ENCODE assay signal across 8 cellular contexts in the genomic region with DNA sequence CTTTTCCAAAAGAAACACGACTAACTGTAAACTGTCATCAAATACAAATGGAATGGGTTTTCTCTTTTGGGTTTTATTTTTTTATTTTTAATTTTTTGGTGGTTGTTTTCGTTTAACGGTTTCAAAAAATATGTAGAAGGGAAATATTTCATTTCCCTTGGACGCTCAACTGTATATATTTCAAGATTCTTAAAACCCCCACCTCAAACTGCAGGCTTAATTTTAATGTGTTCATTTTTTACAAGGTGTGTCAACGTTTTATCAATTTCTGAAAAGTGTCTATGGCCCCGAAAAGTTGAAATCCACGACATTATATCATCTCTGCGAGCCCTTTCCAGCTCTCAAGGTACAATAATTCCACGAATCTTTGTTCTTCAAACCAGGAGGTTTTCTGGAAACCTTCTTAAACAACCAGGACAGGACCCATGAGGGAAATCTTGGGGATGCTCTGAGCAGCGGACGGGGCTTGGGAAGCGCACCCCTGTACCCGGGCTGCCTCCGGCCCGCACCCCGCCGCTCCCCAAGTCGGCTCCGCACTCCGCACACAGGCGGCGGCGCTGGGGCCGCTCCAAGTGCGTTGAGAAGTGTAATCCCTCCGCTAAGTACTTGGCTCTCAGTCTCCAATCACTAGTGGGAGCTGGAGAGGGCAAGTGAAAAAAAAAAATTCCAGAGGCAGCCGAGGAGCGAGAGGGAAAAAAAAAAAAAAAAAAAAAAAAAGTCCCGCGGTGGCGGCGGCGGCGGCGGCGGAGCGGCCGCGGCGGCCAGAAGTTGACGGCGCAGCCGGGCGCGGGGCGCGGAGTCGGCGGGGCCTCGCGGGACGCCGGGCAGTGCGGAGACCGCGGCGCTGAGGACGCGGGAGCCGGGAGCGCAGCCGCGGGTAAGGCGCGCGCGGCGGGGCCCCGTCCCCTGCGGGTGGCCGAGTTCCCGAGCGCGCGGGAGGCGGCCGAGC. TPM values are rescaled to one million over a fixed set of nuclear protein-coding genes. Genes with fewer than 3 reads are reported as not detected.
A peak's percentile ranks its signal among the peaks of the same experiment; 100 is the strongest.
DNase-seq lines count a peak whose midpoint lies in the region; ATAC-seq and TF ChIP-seq lines count a peak whose summit lies in the region.

BMPR1B (plus strand) TSS at position 764 of the 949 bp plus-strand sequence. CDS start 346,470 bp downstream, outside the sequence.

- peaks cover 9% of the 10 kb centered on the region for H3F3A ChIP-seq in neural progenitor cell (ENCODE audit: low read depth)

- no peaks in the 10 kb centered on the region for H3K79me2 ChIP-seq in neural progenitor cell (ENCODE audit: low read depth)

- no peak for TF ChIP-seq EP300 in gastroesophageal sphincter (IDR thresholded peaks at IDR 0.05)

- H3K27me3 ChIP-seq in H7 (ENCODE audit: control insufficient read depth, insufficient read depth, low read length) (peaks cover 44% of the 10 kb centered on the region), gastroesophageal sphincter (no peaks in the 10 kb centered on the region), neural progenitor cell (peaks cover 82% of the 10 kb centered on the region)

- H3K36me3 ChIP-seq in H7 (replicated peaks; ENCODE audit: control insufficient read depth, insufficient read depth, low read length) (no peaks in the 10 kb centered on the region), gastroesophageal sphincter (no peaks in the 10 kb centered on the region), neural progenitor cell (no peaks in the 10 kb centered on the region)

- H3K9me3 Mint-ChIP-seq in neural progenitor cell: no peaks in the 10 kb centered on the region

- H3K27ac ChIP-seq in gastroesophageal sphincter (peak within 1 kb of the TSS; percentile 72 to 94 (median 90)), neural progenitor cell (no peak within 1 kb of the TSS)

- DNase-seq in AG08395 (ENCODE audit: low spot score): peak; percentile 47
- DNase-seq in H7: peak; percentile 62
- peak; percentile 75 for DNase-seq in neural progenitor cell (ENCODE audit: low spot score)
- DNase-seq in pons (ENCODE audit: low spot score): no peak
- DNase-seq in NCI-H187 (lab: John Stamatoyannopoulos, UW): no peak

- H3K9me3 ChIP-seq in gastroesophageal sphincter: no peaks in the 10 kb centered on the region
- H3K9me3 ChIP-seq in neural progenitor cell (ENCODE audit: low read depth): no peaks in the 10 kb centered on the region

- peak within 1 kb of the TSS; percentile 96 for H2AFZ ChIP-seq in neural progenitor cell (replicated peaks)

- H3K36me3 Mint-ChIP-seq in neural progenitor cell: no peaks in the 10 kb centered on the region

- ATAC-seq in gastroesophageal sphincter (peak; percentile 68), HG02588 (IDR thresholded peaks at IDR 0.05; ENCODE audit: unreplicated experiment) (no peak)

- peak within 1 kb of the TSS; percentile 94 for H3K4me3 Mint-ChIP-seq in neural progenitor cell

- TF ChIP-seq POLR2A in gastroesophageal sphincter (IDR thresholded peaks at IDR 0.05): peak; percentile 31 to 34

- H3K4me1 ChIP-seq in gastroesophageal sphincter (peaks cover 0 to 53% (median 0%) of the 10 kb centered on the region in 3 donors), neural progenitor cell (no peaks in the 10 kb centered on the region)

- peak within 1 kb of the TSS; percentile 86 for H3K4me2 ChIP-seq in neural progenitor cell

- H3K27ac Mint-ChIP-seq in neural progenitor cell: peak within 1 kb of the TSS; percentile 81

- H4K20me1 ChIP-seq in neural progenitor cell (ENCODE audit: low read depth): no peaks in the 10 kb centered on the region

- H3K4me3 ChIP-seq in H7 (ENCODE audit: insufficient read depth, low read depth, low read length) (peak within 1 kb of the TSS; percentile 68), WI38 (ENCODE audit: low read depth, low read length) (peak within 1 kb of the TSS; percentile 71), gastroesophageal sphincter (peak within 1 kb of the TSS; percentile 52 to 74), neural progenitor cell (peak within 1 kb of the TSS; percentile 53)

- no peak within 1 kb of the TSS for H3K9ac ChIP-seq in neural progenitor cell

- 3 to 7% methylated on average over 13 to 17 of the region's 77 CpGs for WGBS in gastroesophageal sphincter (ENCODE audit: low coverage in 1 of 2), 2 donors

- TF ChIP-seq CTCF in WI38 (IDR thresholded peaks at IDR 0.05; ENCODE audit: low read depth, low read length): no peak
- peak in 1 of 4 experiments; percentile 6 for TF ChIP-seq CTCF in gastroesophageal sphincter (IDR thresholded peaks at IDR 0.05)
- no peak for TF ChIP-seq CTCF in neural progenitor cell (IDR thresholded peaks at IDR 0.05)

- H3K27me3 Mint-ChIP-seq in neural progenitor cell (ENCODE audit: insufficient read depth, low read depth): peaks cover 5% of the 10 kb centered on the region

- peaks cover 26% of the 10 kb centered on the region for H3K4me1 Mint-ChIP-seq in neural progenitor cell

RNA-seq across cellular contexts. Expression of gene BMPR1B, which starts in this region (rescaled TPM):
- total RNA-seq in H7 (2014; rRNA removed; shearing (Covaris generic)): 0.33 and 0.42 TPM in 2 replicates
- 10 to 100 TPM; 10.5 to 40.9 (median 20.3) TPM for total RNA-seq in gastroesophageal sphincter
- total RNA-seq in neural progenitor cell (ENCODE audit: low replicate concordance): 1.4 and 2.7 TPM in 2 replicates

Comparison
In these comparisons a context has a peak if more than half of its experiments do, and no peak if none do; other contexts are left out.
1. Peak in DNase-seq and H3K4me3 ChIP-seq in H7; RNA of the gene not detected or under 1 TPM.
2. DNase-seq: peak in AG08395 (single experiment) and neural progenitor cell (single experiment); none in pons (single experiment) and NCI-H187 (0 of 2).
3. Peak in every context shown above with its lines, with median percentiles within 50 percentile points of each other: H3K4me3 ChIP-seq.